ENCODE assay signal across 1 cellular context in the genomic region with DNA sequence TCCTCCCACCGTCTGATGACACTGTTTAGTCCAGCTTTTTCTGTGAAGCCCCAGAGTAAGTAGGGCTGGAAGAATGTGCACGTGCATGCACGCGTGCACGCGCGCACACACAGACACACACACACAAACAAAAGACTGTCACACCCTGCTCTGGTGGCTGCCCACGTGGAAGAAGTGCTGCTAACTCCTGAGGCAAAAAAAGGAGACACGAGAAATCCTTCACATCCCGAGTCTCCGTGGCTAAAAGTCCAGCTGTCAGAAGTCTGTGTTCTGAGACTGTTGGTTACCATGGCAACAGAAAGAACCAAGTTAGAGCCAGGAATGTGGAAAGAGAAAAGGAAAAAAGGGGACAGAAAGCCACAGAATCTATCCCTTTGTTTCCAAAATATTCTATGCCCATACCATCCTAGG.
TF ChIP-seq lines count a peak whose summit lies in the region.

No MANE protein-coding gene starts in this region.

TF ChIP-seq in GM23338, 12 proteins besides CTCF, POLR2A, EP300 and RAD21 (continued from another document):
- TF ChIP-seq, protein P1, sequence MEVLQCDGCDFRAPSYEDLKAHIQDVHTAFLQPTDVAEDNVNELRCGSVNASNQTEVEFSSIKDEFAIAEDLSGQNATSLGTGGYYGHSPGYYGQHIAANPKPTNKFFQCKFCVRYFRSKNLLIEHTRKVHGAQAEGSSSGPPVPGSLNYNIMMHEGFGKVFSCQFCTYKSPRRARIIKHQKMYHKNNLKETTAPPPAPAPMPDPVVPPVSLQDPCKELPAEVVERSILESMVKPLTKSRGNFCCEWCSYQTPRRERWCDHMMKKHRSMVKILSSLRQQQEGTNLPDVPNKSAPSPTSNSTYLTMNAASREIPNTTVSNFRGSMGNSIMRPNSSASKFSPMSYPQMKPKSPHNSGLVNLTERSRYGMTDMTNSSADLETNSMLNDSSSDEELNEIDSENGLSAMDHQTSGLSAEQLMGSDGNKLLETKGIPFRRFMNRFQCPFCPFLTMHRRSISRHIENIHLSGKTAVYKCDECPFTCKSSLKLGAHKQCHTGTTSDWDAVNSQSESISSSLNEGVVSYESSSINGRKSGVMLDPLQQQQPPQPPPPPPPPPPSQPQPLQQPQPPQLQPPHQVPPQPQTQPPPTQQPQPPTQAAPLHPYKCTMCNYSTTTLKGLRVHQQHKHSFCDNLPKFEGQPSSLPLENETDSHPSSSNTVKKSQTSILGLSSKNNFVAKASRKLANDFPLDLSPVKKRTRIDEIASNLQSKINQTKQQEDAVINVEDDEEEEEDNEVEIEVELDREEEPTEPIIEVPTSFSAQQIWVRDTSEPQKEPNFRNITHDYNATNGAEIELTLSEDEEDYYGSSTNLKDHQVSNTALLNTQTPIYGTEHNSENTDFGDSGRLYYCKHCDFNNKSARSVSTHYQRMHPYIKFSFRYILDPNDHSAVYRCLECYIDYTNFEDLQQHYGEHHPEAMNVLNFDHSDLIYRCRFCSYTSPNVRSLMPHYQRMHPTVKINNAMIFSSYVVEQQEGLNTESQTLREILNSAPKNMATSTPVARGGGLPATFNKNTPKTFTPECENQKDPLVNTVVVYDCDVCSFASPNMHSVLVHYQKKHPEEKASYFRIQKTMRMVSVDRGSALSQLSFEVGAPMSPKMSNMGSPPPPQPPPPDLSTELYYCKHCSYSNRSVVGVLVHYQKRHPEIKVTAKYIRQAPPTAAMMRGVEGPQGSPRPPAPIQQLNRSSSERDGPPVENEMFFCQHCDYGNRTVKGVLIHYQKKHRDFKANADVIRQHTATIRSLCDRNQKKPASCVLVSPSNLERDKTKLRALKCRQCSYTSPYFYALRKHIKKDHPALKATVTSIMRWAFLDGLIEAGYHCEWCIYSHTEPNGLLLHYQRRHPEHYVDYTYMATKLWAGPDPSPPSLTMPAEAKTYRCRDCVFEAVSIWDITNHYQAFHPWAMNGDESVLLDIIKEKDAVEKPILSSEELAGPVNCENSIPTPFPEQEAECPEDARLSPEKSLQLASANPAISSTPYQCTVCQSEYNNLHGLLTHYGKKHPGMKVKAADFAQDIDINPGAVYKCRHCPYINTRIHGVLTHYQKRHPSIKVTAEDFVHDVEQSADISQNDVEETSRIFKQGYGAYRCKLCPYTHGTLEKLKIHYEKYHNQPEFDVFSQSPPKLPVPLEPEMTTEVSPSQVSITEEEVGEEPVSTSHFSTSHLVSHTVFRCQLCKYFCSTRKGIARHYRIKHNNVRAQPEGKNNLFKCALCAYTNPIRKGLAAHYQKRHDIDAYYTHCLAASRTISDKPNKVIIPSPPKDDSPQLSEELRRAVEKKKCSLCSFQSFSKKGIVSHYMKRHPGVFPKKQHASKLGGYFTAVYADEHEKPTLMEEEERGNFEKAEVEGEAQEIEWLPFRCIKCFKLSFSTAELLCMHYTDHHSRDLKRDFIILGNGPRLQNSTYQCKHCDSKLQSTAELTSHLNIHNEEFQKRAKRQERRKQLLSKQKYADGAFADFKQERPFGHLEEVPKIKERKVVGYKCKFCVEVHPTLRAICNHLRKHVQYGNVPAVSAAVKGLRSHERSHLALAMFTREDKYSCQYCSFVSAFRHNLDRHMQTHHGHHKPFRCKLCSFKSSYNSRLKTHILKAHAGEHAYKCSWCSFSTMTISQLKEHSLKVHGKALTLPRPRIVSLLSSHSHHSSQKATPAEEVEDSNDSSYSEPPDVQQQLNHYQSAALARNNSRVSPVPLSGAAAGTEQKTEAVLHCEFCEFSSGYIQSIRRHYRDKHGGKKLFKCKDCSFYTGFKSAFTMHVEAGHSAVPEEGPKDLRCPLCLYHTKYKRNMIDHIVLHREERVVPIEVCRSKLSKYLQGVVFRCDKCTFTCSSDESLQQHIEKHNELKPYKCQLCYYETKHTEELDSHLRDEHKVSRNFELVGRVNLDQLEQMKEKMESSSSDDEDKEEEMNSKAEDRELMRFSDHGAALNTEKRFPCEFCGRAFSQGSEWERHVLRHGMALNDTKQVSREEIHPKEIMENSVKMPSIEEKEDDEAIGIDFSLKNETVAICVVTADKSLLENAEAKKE (CRISPR knock-in tag; IDR thresholded peaks at IDR 0.05), result no peak
- TF ChIP-seq, protein P2, sequence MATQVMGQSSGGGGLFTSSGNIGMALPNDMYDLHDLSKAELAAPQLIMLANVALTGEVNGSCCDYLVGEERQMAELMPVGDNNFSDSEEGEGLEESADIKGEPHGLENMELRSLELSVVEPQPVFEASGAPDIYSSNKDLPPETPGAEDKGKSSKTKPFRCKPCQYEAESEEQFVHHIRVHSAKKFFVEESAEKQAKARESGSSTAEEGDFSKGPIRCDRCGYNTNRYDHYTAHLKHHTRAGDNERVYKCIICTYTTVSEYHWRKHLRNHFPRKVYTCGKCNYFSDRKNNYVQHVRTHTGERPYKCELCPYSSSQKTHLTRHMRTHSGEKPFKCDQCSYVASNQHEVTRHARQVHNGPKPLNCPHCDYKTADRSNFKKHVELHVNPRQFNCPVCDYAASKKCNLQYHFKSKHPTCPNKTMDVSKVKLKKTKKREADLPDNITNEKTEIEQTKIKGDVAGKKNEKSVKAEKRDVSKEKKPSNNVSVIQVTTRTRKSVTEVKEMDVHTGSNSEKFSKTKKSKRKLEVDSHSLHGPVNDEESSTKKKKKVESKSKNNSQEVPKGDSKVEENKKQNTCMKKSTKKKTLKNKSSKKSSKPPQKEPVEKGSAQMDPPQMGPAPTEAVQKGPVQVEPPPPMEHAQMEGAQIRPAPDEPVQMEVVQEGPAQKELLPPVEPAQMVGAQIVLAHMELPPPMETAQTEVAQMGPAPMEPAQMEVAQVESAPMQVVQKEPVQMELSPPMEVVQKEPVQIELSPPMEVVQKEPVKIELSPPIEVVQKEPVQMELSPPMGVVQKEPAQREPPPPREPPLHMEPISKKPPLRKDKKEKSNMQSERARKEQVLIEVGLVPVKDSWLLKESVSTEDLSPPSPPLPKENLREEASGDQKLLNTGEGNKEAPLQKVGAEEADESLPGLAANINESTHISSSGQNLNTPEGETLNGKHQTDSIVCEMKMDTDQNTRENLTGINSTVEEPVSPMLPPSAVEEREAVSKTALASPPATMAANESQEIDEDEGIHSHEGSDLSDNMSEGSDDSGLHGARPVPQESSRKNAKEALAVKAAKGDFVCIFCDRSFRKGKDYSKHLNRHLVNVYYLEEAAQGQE (IDR thresholded peaks at IDR 0.05; ENCODE audit: unreplicated experiment), result no peak
- TF ChIP-seq CREB1 (CRISPR knock-in tag; IDR thresholded peaks at IDR 0.05; ENCODE audit: low read depth) (no peak), ZNF114 (CRISPR knock-in tag; IDR thresholded peaks at IDR 0.05) (no peak), ZNF331 (CRISPR knock-in tag; IDR thresholded peaks at IDR 0.05; ENCODE audit: low read depth) (no peak), JUNB (IDR thresholded peaks at IDR 0.05; ENCODE audit: unreplicated experiment) (no peak)
- TF ChIP-seq, protein P3, sequence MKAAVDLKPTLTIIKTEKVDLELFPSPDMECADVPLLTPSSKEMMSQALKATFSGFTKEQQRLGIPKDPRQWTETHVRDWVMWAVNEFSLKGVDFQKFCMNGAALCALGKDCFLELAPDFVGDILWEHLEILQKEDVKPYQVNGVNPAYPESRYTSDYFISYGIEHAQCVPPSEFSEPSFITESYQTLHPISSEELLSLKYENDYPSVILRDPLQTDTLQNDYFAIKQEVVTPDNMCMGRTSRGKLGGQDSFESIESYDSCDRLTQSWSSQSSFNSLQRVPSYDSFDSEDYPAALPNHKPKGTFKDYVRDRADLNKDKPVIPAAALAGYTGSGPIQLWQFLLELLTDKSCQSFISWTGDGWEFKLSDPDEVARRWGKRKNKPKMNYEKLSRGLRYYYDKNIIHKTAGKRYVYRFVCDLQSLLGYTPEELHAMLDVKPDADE (IDR thresholded peaks at IDR 0.05), result no peak
